ENCODE assay signal across 1 cellular context in genomic region chrX:129726307-129727111, GRCh38.
TF ChIP-seq lines count a peak whose summit lies in the region.

No MANE protein-coding gene starts in this region.

TF ChIP-seq in A549, 52 proteins besides CTCF, POLR2A, EP300 and RAD21 (continued from another document):
- TF ChIP-seq REST (IDR thresholded peaks at IDR 0.05) (peak; percentile 83), SMC3 (IDR thresholded peaks at IDR 0.05) (peak; percentile 96)
